ENCODE assay signal across 1 cellular context in genomic region chr1:228150458-228151169, GRCh38.
TF ChIP-seq lines count a peak whose summit lies in the region.

No MANE protein-coding gene starts in this region.

TF ChIP-seq in HepG2, 621 proteins besides CTCF, POLR2A, EP300 and RAD21 (continued from another document):
- TF ChIP-seq ZNF589 (CRISPR knock-in tag; conservative IDR thresholded peaks at IDR 0.05) (no peak), ZNF609 (CRISPR knock-in tag; IDR thresholded peaks at IDR 0.05; ENCODE audit: borderline replicate concordance) (no peak), PHF21A (CRISPR knock-in tag; IDR thresholded peaks at IDR 0.05) (peak; percentile 65), ZNF572 (CRISPR knock-in tag; IDR thresholded peaks at IDR 0.05) (no peak), TEAD2 (CRISPR knock-in tag; IDR thresholded peaks at IDR 0.05) (no peak), MXD4 (CRISPR knock-in tag; IDR thresholded peaks at IDR 0.05) (no peak), ZNF776 (CRISPR knock-in tag; IDR thresholded peaks at IDR 0.05) (no peak), SOX6 (IDR thresholded peaks at IDR 0.05) (no peak), SOX6 (CRISPR knock-in tag; IDR thresholded peaks at IDR 0.05) (0 out of 2 replicates have a peak, but pooled peaks have one; percentile 7), FOXO1 (CRISPR knock-in tag; IDR thresholded peaks at IDR 0.05) (no peak), CREBL2 (CRISPR knock-in tag; IDR thresholded peaks at IDR 0.05; ENCODE audit: borderline replicate concordance) (no peak), PATZ1 (CRISPR knock-in tag; IDR thresholded peaks at IDR 0.05) (peak; percentile 74; the same call in 1 of the 2 replicates), ZNF331 (CRISPR knock-in tag; IDR thresholded peaks at IDR 0.05) (no peak), ZSCAN30 (CRISPR knock-in tag; IDR thresholded peaks at IDR 0.05) (no peak), ARNT (IDR thresholded peaks at IDR 0.05) (no peak), CBX5 (CRISPR knock-in tag; IDR thresholded peaks at IDR 0.05; ENCODE audit: borderline replicate concordance) (no peak), ETV5 (CRISPR knock-in tag; IDR thresholded peaks at IDR 0.05; ENCODE audit: borderline replicate concordance) (no peak), ZNF207 (IDR thresholded peaks at IDR 0.05; ENCODE audit: borderline replicate concordance) (no peak), TIGD3 (CRISPR knock-in tag; IDR thresholded peaks at IDR 0.05; ENCODE audit: borderline replicate concordance) (no peak), GPBP1L1 (CRISPR knock-in tag; IDR thresholded peaks at IDR 0.05) (no peak), RFXANK (CRISPR knock-in tag; IDR thresholded peaks at IDR 0.05) (no peak), ZNF251 (CRISPR knock-in tag; IDR thresholded peaks at IDR 0.05) (no peak), KAT7 (CRISPR knock-in tag; IDR thresholded peaks at IDR 0.05; ENCODE audit: borderline replicate concordance) (no peak), ZNF556 (CRISPR knock-in tag; IDR thresholded peaks at IDR 0.05; ENCODE audit: borderline replicate concordance) (no peak), RXRB (CRISPR knock-in tag; IDR thresholded peaks at IDR 0.05; ENCODE audit: borderline replicate concordance) (no peak), ZNF670 (CRISPR knock-in tag; IDR thresholded peaks at IDR 0.05; ENCODE audit: borderline replicate concordance) (no peak), MTA1 (CRISPR knock-in tag; IDR thresholded peaks at IDR 0.05; ENCODE audit: borderline replicate concordance) (0 out of 2 replicates have a peak, but pooled peaks have one; percentile 52), KDM5A (IDR thresholded peaks at IDR 0.05; ENCODE audit: borderline replicate concordance, low read length) (no peak), TCF7L2 (IDR thresholded peaks at IDR 0.05; ENCODE audit: low read depth, low read length) (no peak), SP1 (IDR thresholded peaks at IDR 0.05) (no peak), SP1 (CRISPR knock-in tag; IDR thresholded peaks at IDR 0.05) (0 out of 2 replicates have a peak, but pooled peaks have one; percentile 22), AGO1 (IDR thresholded peaks at IDR 0.05; ENCODE audit: low read depth, low read length, poor library complexity, severe bottlenecking) (peak; percentile 0), SSRP1 (CRISPR knock-in tag; IDR thresholded peaks at IDR 0.05) (no peak), ZFP91 (CRISPR knock-in tag; IDR thresholded peaks at IDR 0.05; ENCODE audit: borderline replicate concordance) (peak; percentile 50; the same call in 1 of the 2 replicates), TRAFD1 (CRISPR knock-in tag; IDR thresholded peaks at IDR 0.05; ENCODE audit: borderline replicate concordance) (no peak), ZKSCAN5 (CRISPR knock-in tag; IDR thresholded peaks at IDR 0.05) (no peak), ZFX (CRISPR knock-in tag; IDR thresholded peaks at IDR 0.05; ENCODE audit: low read depth) (peak; percentile 88), GATAD1 (CRISPR knock-in tag; IDR thresholded peaks at IDR 0.05) (no peak), ZNF777 (CRISPR knock-in tag; IDR thresholded peaks at IDR 0.05) (no peak), ZMYM3 (CRISPR knock-in tag; IDR thresholded peaks at IDR 0.05) (no peak), SMYD3 (CRISPR knock-in tag; IDR thresholded peaks at IDR 0.05) (no peak), SAFB2 (CRISPR knock-in tag; IDR thresholded peaks at IDR 0.05; ENCODE audit: borderline replicate concordance, low read depth) (peak; percentile 56; the same call in 1 of the 2 replicates), ZNF362 (CRISPR knock-in tag; IDR thresholded peaks at IDR 0.05; ENCODE audit: borderline replicate concordance) (no peak)
